Comparison of ENCODE assay signal across 13 cellular contexts in genomic region chr1:30412241-30413110, GRCh38.
DNase-seq lines count a peak whose midpoint lies in the region; ATAC-seq and TF ChIP-seq lines count a peak whose summit lies in the region.
"Had no signal": no experiment of that assay in that cellular context is flagged by ENCODE, and none has a peak within 500 bp of the region (broad histone marks: within the 10 kb centered on the region; RNA-seq: fewer than 3 reads in every experiment).

No MANE protein-coding gene starts in this region.

- no peaks in the 10 kb centered on the region for H3K9me3 ChIP-seq in mesodermal cell (ENCODE audit: control insufficient read depth, low read length)
- H3K9me3 ChIP-seq: transverse colon had no signal

- in situ Hi-C loops in GM13976 (cut with MboI; ENCODE audit: low sequenced_read_pairs, unreplicated experiment) = no loop called here
- in situ Hi-C loops in brain microvascular endothelial cell (cut with HindIII; ENCODE audit: low pct_ligation_motif_present, low sequenced_read_pairs) = no loop called here

- no peaks in the 10 kb centered on the region for H3K27me3 ChIP-seq in brain microvascular endothelial cell (replicated peaks)
- peaks cover 0 to 25% (median 3%) of the 10 kb centered on the region in 45 donors for H3K27me3 ChIP-seq in dorsolateral prefrontal cortex
- H3K27me3 ChIP-seq: transverse colon had no signal

- intact Hi-C loops in dorsolateral prefrontal cortex (cut with DNase I) = no loop called here

- DNase-seq in A172 (ENCODE audit: low spot score) (peak; percentile 54), GM13976 (ENCODE audit: low spot score) (peak; percentile 41), brain microvascular endothelial cell (peak; percentile 14), dorsolateral prefrontal cortex (no peak), C1 segment of cervical spinal cord (lab: John Stamatoyannopoulos, UW) (no peak), HK-2 (ENCODE audit: unreplicated experiment) (no peak)
- DNase-seq: AML-193, GDM1, NCI-H2029, right cardiac atrium, transverse colon had no signal

- H3K27ac ChIP-seq in brain microvascular endothelial cell (no peak overlapping the region), mesodermal cell (ENCODE audit: low read depth, low read length, severe bottlenecking) (peak overlapping the region; percentile 36), dorsolateral prefrontal cortex (no peak overlapping the region)
- H3K27ac ChIP-seq: transverse colon had no signal

- peaks cover 16% of the 10 kb centered on the region for H3K4me1 ChIP-seq in mesodermal cell (ENCODE audit: control insufficient read depth, insufficient read depth, low read length, poor library complexity, severe bottlenecking)
- H3K4me1 ChIP-seq: transverse colon had no signal

- H3K4me3 ChIP-seq in brain microvascular endothelial cell (ENCODE audit: low read depth, low read length) (no peak overlapping the region), mesodermal cell (ENCODE audit: extremely low read depth, insufficient read depth, low read length, poor library complexity, severe bottlenecking) (no peak overlapping the region), dorsolateral prefrontal cortex (no peak overlapping the region)
- H3K4me3 ChIP-seq: transverse colon had no signal

- no peak for TF ChIP-seq CTCF in GM13976 (IDR thresholded peaks at IDR 0.05; ENCODE audit: borderline replicate concordance, control extremely low read depth, extremely low read depth, insufficient read depth, missing control alignments)
- TF ChIP-seq CTCF in brain microvascular endothelial cell (IDR thresholded peaks at IDR 0.05; ENCODE audit: low read depth, low read length, missing control alignments) = no peak
- no peak for TF ChIP-seq CTCF in dorsolateral prefrontal cortex (IDR thresholded peaks at IDR 0.05 in 54 of 56, conservative IDR thresholded peaks at IDR 0.05 in 2 of 56; ENCODE audit: low read depth in 1 of 56, partially characterized antibody in 56 of 56)

- no peak for ATAC-seq in HG03196 (IDR thresholded peaks at IDR 0.05; ENCODE audit: unreplicated experiment)

- whole genome bisulfite sequencing in mesodermal cell (ENCODE audit: insufficient coverage in 2 of 2), 2 experiments = 74 to 78% methylated on average over 7 to 12 of the region's 13 CpGs

- H3K36me3 ChIP-seq in brain microvascular endothelial cell (replicated peaks) (no peaks in the 10 kb centered on the region), mesodermal cell (ENCODE audit: control insufficient read depth, insufficient read depth, low read length) (no peaks in the 10 kb centered on the region)
- H3K36me3 ChIP-seq: transverse colon had no signal

Comparison
In these comparisons a context has a peak if more than half of its experiments do, and no peak if none do; other contexts are left out.
1. DNase-seq: peak in A172 (single experiment), GM13976 (single experiment) and brain microvascular endothelial cell (single experiment); none in dorsolateral prefrontal cortex (0 of 10), C1 segment of cervical spinal cord (0 of 14) and HK-2 (single experiment).